16 cellular contexts compared by ENCODE assay signal in the genomic region with DNA sequence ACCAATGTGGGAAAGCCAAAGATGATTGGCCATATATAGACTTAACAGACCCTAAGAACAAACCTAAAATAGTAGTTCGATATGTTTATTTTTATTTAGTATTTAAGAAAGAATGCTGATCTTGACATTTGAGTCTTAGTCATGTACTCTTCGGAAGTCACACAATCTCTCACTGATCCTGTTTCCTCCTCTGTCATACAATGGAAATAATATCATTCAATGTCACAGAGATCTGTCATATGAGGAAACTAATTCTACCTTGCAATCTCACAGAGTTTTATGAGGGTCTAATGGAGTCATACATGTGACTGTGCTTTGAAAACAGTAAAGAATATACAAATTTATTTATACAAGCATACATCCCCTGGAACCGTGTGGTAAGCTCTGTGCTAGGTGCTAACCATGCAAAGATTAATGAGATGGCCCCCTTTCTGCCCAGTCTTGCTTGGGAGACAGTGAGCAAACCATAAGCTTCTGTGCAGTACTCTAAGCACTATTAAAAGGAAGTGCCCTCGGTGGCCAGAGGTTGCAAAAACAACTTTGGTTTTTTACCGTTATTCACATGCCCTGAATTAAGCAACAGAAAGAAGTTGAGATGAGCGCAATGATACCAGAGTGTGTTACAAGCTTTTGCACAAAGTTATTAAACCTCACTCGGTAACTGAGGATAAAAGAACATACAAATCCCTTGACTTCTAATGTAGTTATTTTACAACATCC. TPM values are rescaled to one million over a fixed set of nuclear protein-coding genes. Genes with fewer than 3 reads are reported as not detected.
DNase-seq lines count a peak whose midpoint lies in the region; ATAC-seq and TF ChIP-seq lines count a peak whose summit lies in the region.
"Had no signal": no experiment of that assay in that cellular context is flagged by ENCODE, and none has a peak within 500 bp of the region (broad histone marks: within the 10 kb centered on the region; RNA-seq: fewer than 3 reads in every experiment).

No MANE protein-coding gene starts in this region.

- H3K27me3 ChIP-seq in left ventricle myocardium inferior (ENCODE audit: low read depth), result peaks cover 16% of the 10 kb centered on the region

- H3K36me3 ChIP-seq in left ventricle myocardium inferior, result no peaks in the 10 kb centered on the region
- H3K36me3 ChIP-seq: colonic mucosa had no signal

- H3K27ac Mint-ChIP-seq in naive thymus-derived CD8-positive, alpha-beta T cell, result no peak overlapping the region
- H3K27ac Mint-ChIP-seq: activated naive CD4-positive, alpha-beta T cell treated with anti-CD3 and anti-CD28 coated beads, Interleukin-2, amount 50 U/mL, for 24 hours; IgD-negative memory B cell had no signal

- no peak for DNase-seq in left ventricle myocardium inferior
- DNase-seq in left cardiac atrium, result no peak
- DNase-seq in OCI-M1 (lab: John Stamatoyannopoulos, UW), result peak; percentile 78
- DNase-seq in foreskin fibroblast, result peak; percentile 23 to 55
- no peak for DNase-seq in stimulated activated CD4-positive, alpha-beta T cell treated with anti-CD3 and anti-CD28 coated beads, Interleukin-1b, Interleukin-23, amount 100 ng/mL, for 48 hours
- no peak for DNase-seq in foreskin melanocyte
- no peak for DNase-seq in naive thymus-derived CD8-positive, alpha-beta T cell
- DNase-seq: colonic mucosa, DMS79 treated with DMSO at 0.1 percent for 48 hours, foreskin keratinocyte, NCI-H2029 treated with DMSO at 0.1 percent for 48 hours had no signal

- H3K4me3 Mint-ChIP-seq in naive thymus-derived CD8-positive, alpha-beta T cell, result no peak overlapping the region
- H3K4me3 Mint-ChIP-seq: activated naive CD4-positive, alpha-beta T cell treated with anti-CD3 and anti-CD28 coated beads, Interleukin-2, amount 50 U/mL, for 24 hours; IgD-negative memory B cell had no signal

- intact Hi-C loops in left ventricle myocardium inferior (cut with micrococcal nuclease), result loop anchor here (5.0 kb wide), 1 partner anchor 107 kb away; no protein-coding TSS in a partner anchor
- intact Hi-C loops in left cardiac atrium (cut with DNase I), result loop anchor here in 1 of 2 donors (5.0 kb wide), 2 partner anchors 62 to 102 kb away; no protein-coding TSS in a partner anchor

- peak overlapping the region; percentile 96 for H3K27ac ChIP-seq in left ventricle myocardium inferior (replicated peaks)
- H3K27ac ChIP-seq: colonic mucosa, foreskin keratinocyte had no signal

- no peaks in the 10 kb centered on the region for H3K9me3 ChIP-seq in left ventricle myocardium inferior (replicated peaks)
- H3K9me3 ChIP-seq: colonic mucosa had no signal

- no peak for TF ChIP-seq CTCF in left ventricle myocardium inferior (IDR thresholded peaks at IDR 0.05; ENCODE audit: borderline replicate concordance)
- TF ChIP-seq CTCF in foreskin fibroblast (IDR thresholded peaks at IDR 0.05; ENCODE audit: low read depth, low read length), result no peak

- H3K9me3 Mint-ChIP-seq in naive thymus-derived CD8-positive, alpha-beta T cell, result peaks cover 0 to 7% (median 3%) of the 10 kb centered on the region in 9 donors
- H3K9me3 Mint-ChIP-seq: activated naive CD4-positive, alpha-beta T cell treated with anti-CD3 and anti-CD28 coated beads, Interleukin-2, amount 50 U/mL, for 24 hours had no signal

- ATAC-seq in left cardiac atrium (no peak), HG02588 (IDR thresholded peaks at IDR 0.05; ENCODE audit: unreplicated experiment) (no peak)
- no peak for ATAC-seq in naive thymus-derived CD8-positive, alpha-beta T cell
- ATAC-seq: foreskin keratinocyte had no signal

- no peaks in the 10 kb centered on the region for H3K36me3 Mint-ChIP-seq in naive thymus-derived CD8-positive, alpha-beta T cell
- H3K36me3 Mint-ChIP-seq: activated naive CD4-positive, alpha-beta T cell treated with anti-CD3 and anti-CD28 coated beads, Interleukin-2, amount 50 U/mL, for 24 hours; IgD-negative memory B cell had no signal

- POLR2A ChIA-PET in naive thymus-derived CD8-positive, alpha-beta T cell (lab: Charles Lee), result no interaction called here

- H3K27me3 Mint-ChIP-seq in naive thymus-derived CD8-positive, alpha-beta T cell, result peaks cover 15 to 31% (median 23%) of the 10 kb centered on the region in 5 donors

- H3K4me1 Mint-ChIP-seq in naive thymus-derived CD8-positive, alpha-beta T cell, result no peaks in the 10 kb centered on the region
- H3K4me1 Mint-ChIP-seq: activated naive CD4-positive, alpha-beta T cell treated with anti-CD3 and anti-CD28 coated beads, Interleukin-2, amount 50 U/mL, for 24 hours; IgD-negative memory B cell had no signal

- peaks cover 25% of the 10 kb centered on the region for H3K4me1 ChIP-seq in left ventricle myocardium inferior
- H3K4me1 ChIP-seq: colonic mucosa, foreskin keratinocyte had no signal

- H3K4me3 ChIP-seq in left ventricle myocardium inferior (peak overlapping the region; percentile 3), foreskin fibroblast (ENCODE audit: low read depth in 1 of 2, low read length in 2 of 2) (no peak overlapping the region)
- H3K4me3 ChIP-seq: colonic mucosa had no signal

RNA-seq across cellular contexts. Expression of a gene that starts 1.7 kb away (rescaled TPM):
- 11.9 TPM for total RNA-seq in left ventricle myocardium inferior
- 10 to 100 TPM; 13.6 to 16.1 TPM for total RNA-seq in left cardiac atrium
- not detected for total RNA-seq in naive thymus-derived CD8-positive, alpha-beta T cell
- polyA plus RNA-seq in naive thymus-derived CD8-positive, alpha-beta T cell, result not detected
- total RNA-seq: activated CD8-positive, alpha-beta memory T cell treated with anti-CD3 and anti-CD28 coated beads for 36 hours; foreskin keratinocyte had no signal
- polyA plus RNA-seq: foreskin keratinocyte, IgD-negative memory B cell, keratinocyte had no signal

Comparison
In these comparisons a context has a peak if more than half of its experiments do, and no peak if none do; other contexts are left out.
1. DNase-seq: peak in OCI-M1 (single experiment) and foreskin fibroblast (2 of 2); none in left ventricle myocardium inferior (single experiment), left cardiac atrium (single experiment), stimulated activated CD4-positive, alpha-beta T cell treated with anti-CD3 and anti-CD28 coated beads, Interleukin-1b, Interleukin-23, amount 100 ng/mL, for 48 hours (single experiment), foreskin melanocyte (single experiment) and naive thymus-derived CD8-positive, alpha-beta T cell (0 of 10).
2. RNA of a gene that starts 1.7 kb away (total RNA-seq): 13.6 to 16.1 TPM in left cardiac atrium and 11.9 TPM in left ventricle myocardium inferior (single experiment); not detected in naive thymus-derived CD8-positive, alpha-beta T cell; every median in the first group is over 10 times any median in the second.